Comparison of ENCODE assay signal across 1 cellular context in the genomic region with DNA sequence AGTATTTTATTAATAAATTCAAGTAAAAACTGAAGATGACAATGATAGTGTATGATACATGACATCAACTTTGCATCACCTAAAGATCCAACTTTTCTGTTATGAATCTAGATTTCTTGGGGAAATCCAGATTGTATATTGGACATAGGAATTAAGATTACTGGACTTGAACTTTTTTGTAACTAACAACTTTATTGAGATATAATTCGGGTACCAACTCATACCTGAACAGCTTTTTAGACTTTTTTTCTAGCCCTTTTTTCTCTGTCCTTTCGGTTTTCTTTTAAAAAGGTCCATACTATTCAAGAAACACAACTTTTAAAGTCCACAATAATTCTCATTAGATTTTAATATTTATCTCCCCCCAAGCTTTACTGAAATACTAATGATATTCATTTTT.
TF ChIP-seq lines count a peak whose summit lies in the region.

No MANE protein-coding gene starts in this region.

TF ChIP-seq in H1, 55 proteins besides CTCF, POLR2A, EP300 and RAD21:
- TF ChIP-seq RXRA (IDR thresholded peaks at IDR 0.05; ENCODE audit: insufficient read depth, low read depth, low read length): no peak
- TF ChIP-seq KDM1A (IDR thresholded peaks at IDR 0.05; ENCODE audit: borderline replicate concordance, low read length): no peak
- TF ChIP-seq CHD2 (IDR thresholded peaks at IDR 0.05; ENCODE audit: low read length): no peak
- TF ChIP-seq, protein P1, sequence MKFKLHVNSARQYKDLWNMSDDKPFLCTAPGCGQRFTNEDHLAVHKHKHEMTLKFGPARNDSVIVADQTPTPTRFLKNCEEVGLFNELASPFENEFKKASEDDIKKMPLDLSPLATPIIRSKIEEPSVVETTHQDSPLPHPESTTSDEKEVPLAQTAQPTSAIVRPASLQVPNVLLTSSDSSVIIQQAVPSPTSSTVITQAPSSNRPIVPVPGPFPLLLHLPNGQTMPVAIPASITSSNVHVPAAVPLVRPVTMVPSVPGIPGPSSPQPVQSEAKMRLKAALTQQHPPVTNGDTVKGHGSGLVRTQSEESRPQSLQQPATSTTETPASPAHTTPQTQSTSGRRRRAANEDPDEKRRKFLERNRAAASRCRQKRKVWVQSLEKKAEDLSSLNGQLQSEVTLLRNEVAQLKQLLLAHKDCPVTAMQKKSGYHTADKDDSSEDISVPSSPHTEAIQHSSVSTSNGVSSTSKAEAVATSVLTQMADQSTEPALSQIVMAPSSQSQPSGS (IDR thresholded peaks at IDR 0.05; ENCODE audit: low read length): no peak
- no peak for TF ChIP-seq BRCA1 (IDR thresholded peaks at IDR 0.05; ENCODE audit: low read depth, low read length)
- TF ChIP-seq CTBP2 (IDR thresholded peaks at IDR 0.05; ENCODE audit: borderline replicate concordance, insufficient read depth, insufficient read length, low read length): no peak
- TF ChIP-seq ZNF274 (IDR thresholded peaks at IDR 0.05; ENCODE audit: borderline replicate concordance, extremely low read depth, low read length): no peak
- TF ChIP-seq RBBP5 (IDR thresholded peaks at IDR 0.05; ENCODE audit: borderline replicate concordance, low read depth, low read length): no peak
- no peak for TF ChIP-seq POU5F1 (IDR thresholded peaks at IDR 0.05; ENCODE audit: low read depth, low read length)
- TF ChIP-seq SIRT6 (IDR thresholded peaks at IDR 0.05; ENCODE audit: low read length): no peak
- TF ChIP-seq CBX5 (IDR thresholded peaks at IDR 0.05; ENCODE audit: low read depth, low read length): no peak
- no peak for TF ChIP-seq SRF (IDR thresholded peaks at IDR 0.05; ENCODE audit: low read depth, low read length)
- TF ChIP-seq CREB1 (IDR thresholded peaks at IDR 0.05): no peak
- TF ChIP-seq TEAD4 (IDR thresholded peaks at IDR 0.05; ENCODE audit: low read depth, low read length): no peak
- no peak for TF ChIP-seq HDAC6 (IDR thresholded peaks at IDR 0.05; ENCODE audit: low read depth, low read length)
- TF ChIP-seq RFX5 (IDR thresholded peaks at IDR 0.05; ENCODE audit: borderline replicate concordance, low read depth, low read length): no peak
